Comparison of ENCODE assay signal across 1 cellular context in the genomic region with DNA sequence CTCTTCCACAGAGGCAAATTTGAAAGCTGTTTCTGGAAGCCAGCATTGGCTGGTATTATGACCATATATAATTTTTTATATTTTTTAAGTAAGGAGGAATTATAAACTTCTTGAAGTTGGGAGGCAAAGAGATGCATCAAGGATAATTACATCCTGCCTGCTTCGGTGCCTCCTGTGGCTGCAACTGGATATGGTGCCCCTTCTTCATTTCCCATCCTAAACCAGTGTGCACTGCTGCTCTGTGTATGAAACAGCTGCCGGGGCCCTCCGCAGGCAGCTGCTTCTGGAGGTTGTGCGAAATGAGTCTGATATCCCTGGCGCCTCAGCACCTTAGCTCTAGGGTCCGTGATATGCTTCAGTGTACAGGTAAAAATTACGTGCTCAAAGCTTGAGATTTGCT.
TF ChIP-seq lines count a peak whose summit lies in the region.

No MANE protein-coding gene starts in this region.

TF ChIP-seq in SK-N-SH, 30 proteins besides CTCF, POLR2A, EP300 and RAD21 (continued from another document):
- TF ChIP-seq, protein P1, sequence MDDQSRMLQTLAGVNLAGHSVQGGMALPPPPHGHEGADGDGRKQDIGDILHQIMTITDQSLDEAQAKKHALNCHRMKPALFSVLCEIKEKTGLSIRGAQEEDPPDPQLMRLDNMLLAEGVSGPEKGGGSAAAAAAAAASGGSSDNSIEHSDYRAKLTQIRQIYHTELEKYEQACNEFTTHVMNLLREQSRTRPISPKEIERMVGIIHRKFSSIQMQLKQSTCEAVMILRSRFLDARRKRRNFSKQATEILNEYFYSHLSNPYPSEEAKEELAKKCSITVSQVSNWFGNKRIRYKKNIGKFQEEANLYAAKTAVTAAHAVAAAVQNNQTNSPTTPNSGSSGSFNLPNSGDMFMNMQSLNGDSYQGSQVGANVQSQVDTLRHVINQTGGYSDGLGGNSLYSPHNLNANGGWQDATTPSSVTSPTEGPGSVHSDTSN (IDR thresholded peaks at IDR 0.05): no peak
- TF ChIP-seq POLR2AphosphoS5 (IDR thresholded peaks at IDR 0.05; ENCODE audit: low read depth, low read length) (no peak), MEF2A (IDR thresholded peaks at IDR 0.05; ENCODE audit: borderline replicate concordance, low read depth) (no peak), TAF1 (IDR thresholded peaks at IDR 0.05; ENCODE audit: borderline replicate concordance, low read depth, low read length) (no peak), TEAD4 (IDR thresholded peaks at IDR 0.05; ENCODE audit: borderline replicate concordance, insufficient read depth) (no peak), NRF1 (IDR thresholded peaks at IDR 0.05; ENCODE audit: low read depth, low read length) (no peak), RFX5 (IDR thresholded peaks at IDR 0.05; ENCODE audit: low read length) (no peak), JUND (IDR thresholded peaks at IDR 0.05) (no peak), FOXM1 (IDR thresholded peaks at IDR 0.05; ENCODE audit: low read depth) (no peak), TCF12 (IDR thresholded peaks at IDR 0.05) (no peak)
